Comparison of ENCODE assay signal across 27 cellular contexts in the genomic region with DNA sequence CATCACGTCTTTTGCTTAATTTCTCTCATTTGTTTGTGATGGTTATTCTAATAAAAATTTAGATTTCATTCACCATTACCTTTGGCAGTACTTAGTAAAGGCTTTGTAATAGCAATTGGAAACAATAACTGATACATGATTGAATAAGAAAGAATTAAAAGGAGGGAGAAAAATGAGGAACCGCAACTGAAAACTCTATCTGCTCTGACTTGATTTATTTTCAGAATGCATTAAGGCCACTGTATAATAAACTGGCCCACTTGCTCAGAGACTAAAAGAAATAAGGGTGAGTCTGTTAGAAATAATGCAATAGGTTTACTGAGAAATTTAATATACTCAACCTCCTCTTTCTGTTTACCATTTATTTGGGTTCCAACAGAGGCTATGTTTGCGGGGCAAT.
"Had no signal": no experiment of that assay in that cellular context is flagged by ENCODE, and none has a peak within 500 bp of the region (broad histone marks: within the 10 kb centered on the region; RNA-seq: fewer than 3 reads in every experiment).

No MANE protein-coding gene starts in this region.

- DNase-seq: stimulated activated CD4-positive, alpha-beta T cell treated with anti-CD3 and anti-CD28 coated beads, Interleukin-2, amount 100 ng/mL, for 48 hours; stimulated activated CD4-positive, alpha-beta T cell treated with anti-CD3 and anti-CD28 coated beads, Interleukin-4, amount 100 ng/mL, for 1 hour; stimulated activated CD4-positive, alpha-beta T cell treated with anti-CD3 and anti-CD28 coated beads, Interleukin-4, amount 100 ng/mL, for 24 hours; stimulated activated CD4-positive, alpha-beta T cell treated with anti-CD3 and anti-CD28 coated beads, Interleukin-4, amount 100 ng/mL, for 4 hours; stimulated activated CD8-positive, alpha-beta memory T cell treated with anti-CD3 and anti-CD28 coated beads, Interleukin-4, amount 100 ng/mL, for 48 hours; stimulated activated naive B cell treated with anti-CD40 and anti-IgM and Interleukin-4, amounts not matched to agents 10 μg/mL and 1 μg/mL and 100 μg/mL, for 72 hours; stimulated activated naive CD4-positive, alpha-beta T cell; stimulated activated naive CD4-positive, alpha-beta T cell treated with Interleukin-2 at 50 U/mL for 16 hours; stimulated activated naive CD8-positive, alpha-beta T cell treated with anti-CD3 and anti-CD28 coated beads, Interleukin-15, amount 100 ng/mL, for 72 hours; stimulated activated naive CD8-positive, alpha-beta T cell treated with anti-CD3 and anti-CD28 coated beads, Interleukin-15, Interleukin-2, amounts not matched to agents 100 U/mL and 50 U/mL, for 24 hours; stomach; substantia nigra; testis; thyroid gland; tibial artery; transverse colon; trophoblast cell; upper lobe of left lung; upper lobe of right lung; uterus had no signal

- H3K36me3 ChIP-seq: stomach, suprapubic skin, thoracic aorta, thyroid gland, tibial artery, tibial nerve, transverse colon, upper lobe of left lung, upper lobe of right lung, uterus, vagina had no signal

- FAIRE-seq: urothelium cell line had no signal

- ATAC-seq: stimulated activated effector memory CD8-positive, alpha-beta T cell treated with anti-CD3 and anti-CD28 coated beads, Interleukin-12 subunit alpha, Interleukin-12 subunit beta, amount 100 ng/mL, for 72 hours; stimulated activated memory B cell treated with anti-CD40 and anti-IgM and Interleukin-4, amounts not matched to agents 10 μg/mL and 1 μg/mL and 100 μg/mL, for 72 hours; stimulated activated naive B cell treated with anti-CD40 and anti-IgM and Interleukin-4, amounts not matched to agents 10 μg/mL and 1 μg/mL and 100 μg/mL, for 72 hours; stimulated activated naive CD8-positive, alpha-beta T cell treated with anti-CD3 and anti-CD28 coated beads, Interleukin-15, amount 100 ng/mL, for 72 hours; stimulated activated naive CD8-positive, alpha-beta T cell treated with anti-CD3 and anti-CD28 coated beads, Interleukin-15, Interleukin-2, amounts not matched to agents 100 U/mL and 50 U/mL, for 24 hours; upper lobe of right lung had no signal

- H3K27me3 ChIP-seq: stomach, suprapubic skin, testis, thyroid gland, tibial artery, tibial nerve, transverse colon, upper lobe of left lung, upper lobe of right lung, uterus, vagina had no signal

- H3K9me3 ChIP-seq: stomach, suprapubic skin, testis, thoracic aorta, thyroid gland, tibial artery, tibial nerve, transverse colon, upper lobe of left lung, upper lobe of right lung, uterus, vagina had no signal

- H3K4me3 ChIP-seq: stomach, suprapubic skin, testis, thoracic aorta, thyroid gland, tibial artery, tibial nerve, transverse colon, upper lobe of left lung, upper lobe of right lung, uterus, vagina had no signal

- H3K27ac ChIP-seq: stomach, suprapubic skin, testis, thoracic aorta, thyroid gland, tibial artery, transverse colon, upper lobe of left lung, upper lobe of right lung, uterus, vagina had no signal

- H3K4me1 ChIP-seq: stomach, suprapubic skin, testis, thyroid gland, tibial artery, transverse colon, upper lobe of left lung, upper lobe of right lung, uterus, vagina had no signal
